Comparison of ENCODE assay signal across 1 cellular context in genomic region chr12:120265203-120265482, GRCh38.
TF ChIP-seq lines count a peak whose summit lies in the region.

No MANE protein-coding gene starts in this region.

TF ChIP-seq in H1, 55 proteins besides CTCF, POLR2A, EP300 and RAD21:
- 0 out of 2 replicates have a peak, but pooled peaks have one; percentile 36 for TF ChIP-seq TAF1 (IDR thresholded peaks at IDR 0.05; ENCODE audit: low read depth, low read length)
- no peak for TF ChIP-seq KDM5A (IDR thresholded peaks at IDR 0.05; ENCODE audit: low read length)
TF ChIP-seq in H1: peak in this region for 1.
